In genomic region chr15:88454867-88455810, GRCh38 we compare ENCODE assay signal across 1 cellular context.
A peak's percentile ranks its signal among the peaks of the same experiment; 100 is the strongest.
TF ChIP-seq lines count a peak whose summit lies in the region.

No MANE protein-coding gene starts in this region.

TF ChIP-seq in K562, 482 proteins besides CTCF, POLR2A, EP300 and RAD21 (continued from another document and continues in another):
- TF ChIP-seq, protein P1, sequence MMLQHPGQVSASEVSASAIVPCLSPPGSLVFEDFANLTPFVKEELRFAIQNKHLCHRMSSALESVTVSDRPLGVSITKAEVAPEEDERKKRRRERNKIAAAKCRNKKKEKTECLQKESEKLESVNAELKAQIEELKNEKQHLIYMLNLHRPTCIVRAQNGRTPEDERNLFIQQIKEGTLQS (IDR thresholded peaks at IDR 0.05) = no peak
- TF ChIP-seq, protein P1 (CRISPR knock-in tag; conservative IDR thresholded peaks at IDR 0.05) = no peak
- TF ChIP-seq, protein P2, sequence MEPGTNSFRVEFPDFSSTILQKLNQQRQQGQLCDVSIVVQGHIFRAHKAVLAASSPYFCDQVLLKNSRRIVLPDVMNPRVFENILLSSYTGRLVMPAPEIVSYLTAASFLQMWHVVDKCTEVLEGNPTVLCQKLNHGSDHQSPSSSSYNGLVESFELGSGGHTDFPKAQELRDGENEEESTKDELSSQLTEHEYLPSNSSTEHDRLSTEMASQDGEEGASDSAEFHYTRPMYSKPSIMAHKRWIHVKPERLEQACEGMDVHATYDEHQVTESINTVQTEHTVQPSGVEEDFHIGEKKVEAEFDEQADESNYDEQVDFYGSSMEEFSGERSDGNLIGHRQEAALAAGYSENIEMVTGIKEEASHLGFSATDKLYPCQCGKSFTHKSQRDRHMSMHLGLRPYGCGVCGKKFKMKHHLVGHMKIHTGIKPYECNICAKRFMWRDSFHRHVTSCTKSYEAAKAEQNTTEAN (CRISPR knock-in tag; IDR thresholded peaks at IDR 0.05) = no peak
- TF ChIP-seq, protein P3, sequence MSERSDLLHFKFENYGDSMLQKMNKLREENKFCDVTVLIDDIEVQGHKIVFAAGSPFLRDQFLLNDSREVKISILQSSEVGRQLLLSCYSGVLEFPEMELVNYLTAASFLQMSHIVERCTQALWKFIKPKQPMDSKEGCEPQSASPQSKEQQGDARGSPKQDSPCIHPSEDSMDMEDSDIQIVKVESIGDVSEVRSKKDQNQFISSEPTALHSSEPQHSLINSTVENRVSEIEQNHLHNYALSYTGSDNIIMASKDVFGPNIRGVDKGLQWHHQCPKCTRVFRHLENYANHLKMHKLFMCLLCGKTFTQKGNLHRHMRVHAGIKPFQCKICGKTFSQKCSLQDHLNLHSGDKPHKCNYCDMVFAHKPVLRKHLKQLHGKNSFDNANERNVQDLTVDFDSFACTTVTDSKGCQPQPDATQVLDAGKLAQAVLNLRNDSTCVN (CRISPR knock-in tag; IDR thresholded peaks at IDR 0.05) = no peak
- no peak for TF ChIP-seq SPI1 (IDR thresholded peaks at IDR 0.05; ENCODE audit: borderline replicate concordance, low read depth, low read length)
- TF ChIP-seq PTRF (tag; IDR thresholded peaks at IDR 0.05) = no peak
- no peak for TF ChIP-seq ZNF518B (CRISPR knock-in tag; IDR thresholded peaks at IDR 0.05)
- no peak for TF ChIP-seq GATAD2A (IDR thresholded peaks at IDR 0.05)
- no peak for TF ChIP-seq ZC3H4 (CRISPR knock-in tag; IDR thresholded peaks at IDR 0.05; ENCODE audit: borderline replicate concordance)
- TF ChIP-seq ZNF445 (CRISPR knock-in tag; IDR thresholded peaks at IDR 0.05; ENCODE audit: low read depth) = no peak
- no peak for TF ChIP-seq FOXK1 (CRISPR knock-in tag; IDR thresholded peaks at IDR 0.05; ENCODE audit: borderline replicate concordance)
- TF ChIP-seq, protein P4, sequence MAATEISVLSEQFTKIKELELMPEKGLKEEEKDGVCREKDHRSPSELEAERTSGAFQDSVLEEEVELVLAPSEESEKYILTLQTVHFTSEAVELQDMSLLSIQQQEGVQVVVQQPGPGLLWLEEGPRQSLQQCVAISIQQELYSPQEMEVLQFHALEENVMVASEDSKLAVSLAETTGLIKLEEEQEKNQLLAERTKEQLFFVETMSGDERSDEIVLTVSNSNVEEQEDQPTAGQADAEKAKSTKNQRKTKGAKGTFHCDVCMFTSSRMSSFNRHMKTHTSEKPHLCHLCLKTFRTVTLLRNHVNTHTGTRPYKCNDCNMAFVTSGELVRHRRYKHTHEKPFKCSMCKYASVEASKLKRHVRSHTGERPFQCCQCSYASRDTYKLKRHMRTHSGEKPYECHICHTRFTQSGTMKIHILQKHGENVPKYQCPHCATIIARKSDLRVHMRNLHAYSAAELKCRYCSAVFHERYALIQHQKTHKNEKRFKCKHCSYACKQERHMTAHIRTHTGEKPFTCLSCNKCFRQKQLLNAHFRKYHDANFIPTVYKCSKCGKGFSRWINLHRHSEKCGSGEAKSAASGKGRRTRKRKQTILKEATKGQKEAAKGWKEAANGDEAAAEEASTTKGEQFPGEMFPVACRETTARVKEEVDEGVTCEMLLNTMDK (IDR thresholded peaks at IDR 0.05; ENCODE audit: borderline replicate concordance, insufficient read depth, low read depth, low read length, poor library complexity, severe bottlenecking) = peak; percentile 87
- no peak for TF ChIP-seq TRIM25 (IDR thresholded peaks at IDR 0.05; ENCODE audit: borderline replicate concordance)
- TF ChIP-seq SMARCA4 (IDR thresholded peaks at IDR 0.05) = peak; percentile 48; the same call in 1 of the 2 replicates
- no peak for TF ChIP-seq LEF1 (IDR thresholded peaks at IDR 0.05)
- TF ChIP-seq HBP1 (CRISPR knock-in tag; IDR thresholded peaks at IDR 0.05) = no peak
- TF ChIP-seq GABPA (tag; conservative IDR thresholded peaks at IDR 0.05; ENCODE audit: low read depth) = no peak
- TF ChIP-seq ZNF311 (CRISPR knock-in tag; IDR thresholded peaks at IDR 0.05) = no peak
- TF ChIP-seq FIP1L1 (IDR thresholded peaks at IDR 0.05; ENCODE audit: low read depth, low read length, poor library complexity, severe bottlenecking) = no peak
- TF ChIP-seq CREM (IDR thresholded peaks at IDR 0.05; ENCODE audit: low read depth) = peak; percentile 61; the same call in 1 of the 2 replicates
- TF ChIP-seq SNIP1 (IDR thresholded peaks at IDR 0.05; ENCODE audit: low read depth) = no peak
- TF ChIP-seq, protein P5, sequence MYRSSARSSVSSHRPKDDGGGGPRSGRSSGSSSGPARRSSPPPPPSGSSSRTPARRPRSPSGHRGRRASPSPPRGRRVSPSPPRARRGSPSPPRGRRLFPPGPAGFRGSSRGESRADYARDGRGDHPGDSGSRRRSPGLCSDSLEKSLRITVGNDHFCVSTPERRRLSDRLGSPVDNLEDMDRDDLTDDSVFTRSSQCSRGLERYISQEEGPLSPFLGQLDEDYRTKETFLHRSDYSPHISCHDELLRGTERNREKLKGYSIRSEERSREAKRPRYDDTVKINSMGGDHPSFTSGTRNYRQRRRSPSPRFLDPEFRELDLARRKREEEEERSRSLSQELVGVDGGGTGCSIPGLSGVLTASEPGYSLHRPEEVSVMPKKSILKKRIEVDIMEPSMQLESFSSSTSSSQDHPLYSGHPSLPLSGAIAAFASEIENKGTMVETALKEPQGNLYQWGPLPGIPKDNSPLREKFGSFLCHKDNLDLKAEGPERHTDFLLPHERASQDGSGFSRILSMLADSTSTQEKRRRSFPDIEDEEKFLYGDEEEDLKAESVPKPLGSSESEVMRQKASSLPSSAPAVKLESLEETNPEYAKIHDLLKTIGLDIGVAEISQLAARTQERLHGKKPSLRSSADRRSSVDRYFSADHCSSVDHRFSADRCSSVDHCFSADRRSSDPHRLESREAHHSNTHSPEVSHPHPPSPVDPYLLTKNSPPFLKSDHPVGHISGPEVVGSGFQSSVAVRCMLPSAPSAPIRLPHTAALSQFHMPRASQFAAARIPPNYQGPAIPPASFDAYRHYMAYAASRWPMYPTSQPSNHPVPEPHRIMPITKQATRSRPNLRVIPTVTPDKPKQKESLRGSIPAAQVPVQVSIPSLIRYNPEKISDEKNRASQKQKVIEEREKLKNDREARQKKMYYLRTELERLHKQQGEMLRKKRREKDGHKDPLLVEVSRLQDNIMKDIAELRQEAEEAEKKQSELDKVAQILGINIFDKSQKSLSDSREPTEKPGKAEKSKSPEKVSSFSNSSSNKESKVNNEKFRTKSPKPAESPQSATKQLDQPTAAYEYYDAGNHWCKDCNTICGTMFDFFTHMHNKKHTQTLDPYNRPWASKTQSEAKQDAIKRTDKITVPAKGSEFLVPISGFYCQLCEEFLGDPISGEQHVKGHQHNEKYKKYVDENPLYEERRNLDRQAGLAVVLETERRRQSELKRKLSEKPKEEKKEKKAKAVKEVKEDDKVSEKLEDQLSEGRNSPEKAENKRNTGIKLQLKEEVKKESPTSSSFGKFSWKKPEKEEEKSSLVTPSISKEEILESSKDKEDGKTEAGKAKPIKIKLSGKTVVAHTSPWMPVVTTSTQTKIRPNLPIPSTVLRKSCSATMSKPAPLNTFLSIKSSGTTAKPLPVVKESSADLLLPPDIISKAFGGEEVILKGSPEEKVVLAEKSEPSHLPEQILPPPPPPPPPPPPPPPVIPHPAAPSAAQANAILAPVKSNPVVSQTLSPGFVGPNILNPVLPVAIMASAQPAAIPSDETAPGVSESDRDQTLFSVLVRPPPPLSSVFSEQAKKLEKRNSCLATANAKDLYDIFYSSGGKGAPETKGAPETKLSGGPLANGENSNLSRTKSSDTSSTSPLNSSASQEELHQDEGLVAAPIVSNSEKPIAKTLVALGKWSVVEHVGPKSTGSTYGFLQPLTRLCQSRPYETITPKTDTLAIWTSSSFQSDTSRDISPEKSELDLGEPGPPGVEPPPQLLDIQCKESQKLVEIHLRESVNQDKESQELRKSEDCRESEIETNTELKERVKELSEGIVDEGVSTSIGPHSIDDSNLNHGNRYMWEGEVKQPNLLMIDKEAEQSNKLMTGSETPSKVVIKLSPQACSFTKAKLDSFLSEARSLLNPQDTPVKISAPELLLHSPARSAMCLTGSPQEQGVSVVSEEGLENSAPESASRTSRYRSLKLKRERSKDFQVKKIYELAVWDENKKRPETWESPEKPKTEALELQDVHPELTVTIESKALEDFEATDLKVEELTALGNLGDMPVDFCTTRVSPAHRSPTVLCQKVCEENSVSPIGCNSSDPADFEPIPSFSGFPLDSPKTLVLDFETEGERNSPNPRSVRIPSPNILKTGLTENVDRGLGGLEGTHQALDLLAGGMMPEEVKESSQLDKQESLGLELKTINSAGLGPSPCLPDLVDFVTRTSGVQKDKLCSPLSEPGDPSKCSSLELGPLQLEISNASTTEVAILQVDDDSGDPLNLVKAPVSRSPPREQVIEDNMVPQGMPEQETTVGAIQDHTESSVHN (IDR thresholded peaks at IDR 0.05; ENCODE audit: borderline replicate concordance in 1 of 2, low read depth in 1 of 2) = no peak
- no peak for TF ChIP-seq MTA1 (IDR thresholded peaks at IDR 0.05; ENCODE audit: borderline replicate concordance)
- TF ChIP-seq RCOR1 (IDR thresholded peaks at IDR 0.05; ENCODE audit: borderline replicate concordance in 1 of 2, low read depth in 2 of 2, low read length in 2 of 2) = no peak
- TF ChIP-seq NRF1 (conservative IDR thresholded peaks at IDR 0.05 in 1 of 2, IDR thresholded peaks at IDR 0.05 in 1 of 2) = peak in 1 of 2 experiments; percentile 64; a peak in 3 of 4 replicates
- no peak for TF ChIP-seq CXXC5 (CRISPR knock-in tag; IDR thresholded peaks at IDR 0.05)
- TF ChIP-seq ZNF696 (CRISPR knock-in tag; conservative IDR thresholded peaks at IDR 0.05) = no peak
- no peak for TF ChIP-seq FOXM1 (IDR thresholded peaks at IDR 0.05; ENCODE audit: low read depth)
- no peak for TF ChIP-seq FOXM1 (CRISPR knock-in tag; IDR thresholded peaks at IDR 0.05; ENCODE audit: low read depth)
- TF ChIP-seq, protein P6, sequence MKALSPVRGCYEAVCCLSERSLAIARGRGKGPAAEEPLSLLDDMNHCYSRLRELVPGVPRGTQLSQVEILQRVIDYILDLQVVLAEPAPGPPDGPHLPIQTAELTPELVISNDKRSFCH (CRISPR knock-in tag; IDR thresholded peaks at IDR 0.05) = no peak
- TF ChIP-seq, protein P6 (tag; IDR thresholded peaks at IDR 0.05) = no peak
- TF ChIP-seq SIN3B (IDR thresholded peaks at IDR 0.05; ENCODE audit: low read depth) = no peak
